1 cellular context compared by ENCODE assay signal in genomic region chr19:51702103-51702753, GRCh38.
TF ChIP-seq lines count a peak whose summit lies in the region.

No MANE protein-coding gene starts in this region.

TF ChIP-seq in K562, 482 proteins besides CTCF, POLR2A, EP300 and RAD21 (continued from another document):
- TF ChIP-seq CREB1 (IDR thresholded peaks at IDR 0.05) (peak; percentile 52; the same call in 1 of the 2 replicates), CREB1 (CRISPR knock-in tag; IDR thresholded peaks at IDR 0.05) (peak; percentile 63; the same call in 1 of the 2 replicates), RFX5 (IDR thresholded peaks at IDR 0.05; ENCODE audit: low read depth, low read length) (no peak), ZNF639 (CRISPR knock-in tag; conservative IDR thresholded peaks at IDR 0.05 in 1 of 2, IDR thresholded peaks at IDR 0.05 in 1 of 2) (no peak), HIVEP1 (CRISPR knock-in tag; IDR thresholded peaks at IDR 0.05) (no peak), TEAD1 (CRISPR knock-in tag; IDR thresholded peaks at IDR 0.05) (peak in 1 of 2 experiments; percentile 73; a peak in 1 of 4 replicates), HMGN3 (IDR thresholded peaks at IDR 0.05; ENCODE audit: borderline replicate concordance, extremely low read depth, insufficient read length, low read depth, low read length) (no peak), HDGF (IDR thresholded peaks at IDR 0.05) (no peak), ZFP36 (IDR thresholded peaks at IDR 0.05; ENCODE audit: low read depth, low read length, partially characterized antibody) (no peak), ZC3H8 (IDR thresholded peaks at IDR 0.05) (no peak), SAFB2 (IDR thresholded peaks at IDR 0.05; ENCODE audit: borderline replicate concordance, low read depth, low read length, severe bottlenecking) (no peak), DMBX1 (CRISPR knock-in tag; IDR thresholded peaks at IDR 0.05; ENCODE audit: borderline replicate concordance) (no peak), RBFOX2 (IDR thresholded peaks at IDR 0.05; ENCODE audit: low read depth, low read length) (no peak; the same call in 1 of the 2 replicates), MYC (IDR thresholded peaks at IDR 0.05; ENCODE audit: low read depth, low read length) (0 out of 2 replicates have a peak, but pooled peaks have one; percentile 8), MYC (CRISPR knock-in tag; IDR thresholded peaks at IDR 0.05; ENCODE audit: borderline replicate concordance, low read depth) (no peak), NRF1 (conservative IDR thresholded peaks at IDR 0.05 in 1 of 2, IDR thresholded peaks at IDR 0.05 in 1 of 2) (0 out of 4 replicates have a peak, but pooled peaks of 1 of the 2 experiments have one; percentile 19), ASH1L (IDR thresholded peaks at IDR 0.05; ENCODE audit: borderline replicate concordance, low read depth, partially characterized antibody) (no peak), ELF2 (CRISPR knock-in tag; IDR thresholded peaks at IDR 0.05) (no peak)
TF ChIP-seq in K562: peak in this region for 40.
